1 cellular context compared by ENCODE assay signal in genomic region chr9:35790385-35791291, GRCh38.
TF ChIP-seq lines count a peak whose summit lies in the region.

No MANE protein-coding gene starts in this region.

TF ChIP-seq in neural cell, 6 proteins besides CTCF, POLR2A, EP300 and RAD21 (continued from another document):
- TF ChIP-seq REST (IDR thresholded peaks at IDR 0.05; ENCODE audit: borderline replicate concordance), result no peak
- peak; percentile 92 for TF ChIP-seq SMC3 (conservative IDR thresholded peaks at IDR 0.05; ENCODE audit: poor library complexity)
- no peak for TF ChIP-seq POLR2AphosphoS5 (IDR thresholded peaks at IDR 0.05)
- TF ChIP-seq TAF1 (IDR thresholded peaks at IDR 0.05; ENCODE audit: low read depth), result no peak
